Comparison of ENCODE assay signal across 13 cellular contexts in the genomic region with DNA sequence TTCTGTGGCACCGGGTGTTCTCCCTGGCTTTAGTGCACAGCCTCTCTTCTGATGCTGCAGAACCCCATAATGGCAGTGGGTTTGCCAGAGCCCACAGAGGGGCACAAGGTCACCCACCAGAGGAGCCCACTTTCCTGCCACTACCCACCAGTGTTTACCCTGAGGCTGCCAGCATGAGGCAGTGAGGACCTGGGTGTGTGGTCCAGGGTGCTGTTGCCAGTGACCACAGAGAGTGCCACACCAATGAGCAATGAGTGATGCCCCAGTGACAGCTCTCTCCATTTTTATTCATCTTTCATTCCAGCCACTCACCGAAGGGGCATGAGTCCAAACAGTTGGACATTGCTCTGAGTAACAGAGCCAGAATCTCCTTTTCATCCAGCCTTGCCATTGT. TPM values are rescaled to one million over a fixed set of nuclear protein-coding genes. Genes with fewer than 3 reads are reported as not detected.
DNase-seq lines count a peak whose midpoint lies in the region; TF ChIP-seq lines count a peak whose summit lies in the region.
"Had no signal": no experiment of that assay in that cellular context is flagged by ENCODE, and none has a peak within 500 bp of the region (broad histone marks: within the 10 kb centered on the region; RNA-seq: fewer than 3 reads in every experiment).

No MANE protein-coding gene starts in this region.

- H3K4me3 ChIP-seq in SJSA1 (no peak overlapping the region), iPS-18a (ENCODE audit: low read length) (peak overlapping the region; percentile 33), tibial nerve (no peak overlapping the region), Peyer's patch (no peak overlapping the region)
- H3K4me3 ChIP-seq: body of pancreas had no signal

- peak; percentile 35 for DNase-seq in HCEC 1CT
- peak; percentile 85 to 87 for DNase-seq in SJSA1 (ENCODE audit: low read depth in 1 of 2, low spot score in 2 of 2)
- no peak for DNase-seq in tibial nerve (ENCODE audit: low spot score in 2 of 2)
- no peak for DNase-seq in Peyer's patch
- no peak for DNase-seq in KBM-7
- DNase-seq in ureter (ENCODE audit: low spot score) = no peak
- DNase-seq: activated CD4-positive, alpha-beta T cell treated with anti-CD3 and anti-CD28 coated beads, Interleukin-2, amount 10 ng/mL, durations not matched to agents 7 days and 5 days; body of pancreas; NCI-H1417 treated with DMSO at 0.1 percent for 48 hours; NCI-H510A; RPMI8226; stimulated activated CD4-positive, alpha-beta T cell treated with anti-CD3 and anti-CD28 coated beads, Interleukin-4, amount 100 ng/mL, for 24 hours had no signal

- H3K9ac ChIP-seq in iPS-18a (ENCODE audit: low read length) = no peak overlapping the region

- 50 to 58% methylated on average over 2 of the region's 2 CpGs for WGBS in tibial nerve, 2 donors

- H3K27ac ChIP-seq in SJSA1 (peak overlapping the region; percentile 92), iPS-18a (ENCODE audit: low read length) (no peak overlapping the region), tibial nerve (peak overlapping the region in 3 of 4 donors; percentile 14 to 94 (median 85)), Peyer's patch (no peak overlapping the region)
- H3K27ac ChIP-seq: body of pancreas had no signal

- TF ChIP-seq POLR2A in tibial nerve (IDR thresholded peaks at IDR 0.05) = no peak
- no peak for TF ChIP-seq POLR2A in Peyer's patch (IDR thresholded peaks at IDR 0.05)

- no peak for TF ChIP-seq EP300 in tibial nerve (IDR thresholded peaks at IDR 0.05)

- TF ChIP-seq CTCF in tibial nerve (IDR thresholded peaks at IDR 0.05) (no peak), Peyer's patch (IDR thresholded peaks at IDR 0.05) (no peak)

- in situ Hi-C loops in KBM-7 (cut with MboI; ENCODE audit: low pct_unique_long_range_greater_than_20kb, low sequenced_read_pairs) = no loop called here

- H3K4me1 ChIP-seq in SJSA1 (replicated peaks) = peaks cover 62% of the 10 kb centered on the region
- H3K4me1 ChIP-seq in iPS-18a (ENCODE audit: control insufficient read depth, low read depth, low read length) = peaks cover 26% of the 10 kb centered on the region
- peaks cover 0 to 88% (median 44%) of the 10 kb centered on the region in 4 donors for H3K4me1 ChIP-seq in tibial nerve
- H3K4me1 ChIP-seq in Peyer's patch = peaks cover 0 to 12% (median 0%) of the 10 kb centered on the region in 4 donors

- H3K9me3 ChIP-seq in SJSA1 (replicated peaks) (no peaks in the 10 kb centered on the region), iPS-18a (ENCODE audit: control insufficient read depth, low read depth, low read length) (no peaks in the 10 kb centered on the region), tibial nerve (no peaks in the 10 kb centered on the region), Peyer's patch (no peaks in the 10 kb centered on the region)
- H3K9me3 ChIP-seq: body of pancreas had no signal

- H3K27me3 ChIP-seq in SJSA1 (replicated peaks) (no peaks in the 10 kb centered on the region), iPS-18a (ENCODE audit: control insufficient read depth, insufficient read depth, low read length) (peaks cover 34% of the 10 kb centered on the region), tibial nerve (no peaks in the 10 kb centered on the region), Peyer's patch (no peaks in the 10 kb centered on the region)
- H3K27me3 ChIP-seq: body of pancreas had no signal

- no peaks in the 10 kb centered on the region for H3K36me3 ChIP-seq in SJSA1
- H3K36me3 ChIP-seq in iPS-18a (ENCODE audit: control insufficient read depth, low read depth, low read length) = no peaks in the 10 kb centered on the region
- no peaks in the 10 kb centered on the region for H3K36me3 ChIP-seq in tibial nerve
- H3K36me3 ChIP-seq in Peyer's patch = no peaks in the 10 kb centered on the region

RNA-seq across cellular contexts. Expression of a gene that starts 34.8 kb away (rescaled TPM):
- total RNA-seq in SJSA1 (2014; rRNA removed; shearing (Covaris generic)) = 8.5 and 16.0 TPM in 2 replicates
- total RNA-seq in tibial nerve = 100 to 1,000 TPM; 156 to 246 (median 186) TPM
- 10 to 100 TPM in 3 of 4 donors, 1 to 10 TPM in 1; 2.3 to 18.2 (median 13.8) TPM for total RNA-seq in Peyer's patch
- 27.7 TPM for total RNA-seq in ureter

Comparison
In these comparisons a context has a peak if more than half of its experiments do, and no peak if none do; other contexts are left out.
1. DNase-seq: peak in HCEC 1CT (single experiment) and SJSA1 (2 of 2); none in tibial nerve (0 of 2), Peyer's patch (0 of 3), KBM-7 (single experiment) and ureter (single experiment).
2. H3K27ac ChIP-seq: peak in SJSA1 (single experiment) and tibial nerve (3 of 4); none in iPS-18a (single experiment) and Peyer's patch (0 of 4).